ENCODE assay signal across 8 cellular contexts in the genomic region with DNA sequence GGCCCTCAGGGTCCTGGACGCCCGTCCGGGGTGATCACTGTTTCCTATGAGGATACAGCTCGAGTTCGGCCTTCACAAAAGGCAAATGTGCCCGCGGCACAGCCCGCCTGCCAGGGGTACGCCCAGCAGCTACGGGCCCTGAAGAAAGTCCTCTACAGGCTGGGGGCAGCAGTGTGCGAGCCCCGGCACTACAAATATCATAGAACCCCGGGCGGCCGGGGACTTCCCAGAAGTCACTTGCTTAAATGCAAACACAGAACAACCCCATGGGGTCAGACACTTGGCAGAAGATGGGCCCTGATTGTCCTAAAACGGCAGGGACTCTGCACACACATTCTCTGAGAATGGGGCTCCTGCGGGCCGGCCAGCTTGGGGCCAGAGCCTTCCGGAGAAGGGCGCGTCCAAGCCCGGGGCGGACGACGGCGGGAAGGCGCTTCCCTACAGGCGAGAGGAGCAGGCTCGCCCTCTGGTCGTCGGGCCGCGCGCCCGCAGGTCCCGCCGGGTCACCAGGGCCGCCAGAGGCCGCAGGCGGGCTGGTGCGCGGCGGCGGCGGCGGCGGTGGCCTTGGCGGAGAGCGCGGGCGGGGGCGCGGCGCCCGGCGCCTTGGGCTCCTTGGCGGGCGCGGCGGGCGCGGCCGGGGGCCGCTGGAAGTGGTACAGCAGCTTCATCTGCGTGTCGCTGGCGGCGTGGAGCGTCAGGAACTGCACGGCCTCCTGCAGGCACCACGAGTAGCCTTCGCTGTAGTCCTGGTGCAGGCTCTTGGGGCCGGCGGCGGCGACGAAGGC. TPM values are rescaled to one million over a fixed set of nuclear protein-coding genes. Genes with fewer than 3 reads are reported as not detected.
A peak's percentile ranks its signal among the peaks of the same experiment; 100 is the strongest.
DNase-seq lines count a peak whose midpoint lies in the region; ATAC-seq and TF ChIP-seq lines count a peak whose summit lies in the region.

No MANE protein-coding gene starts in this region.

- TF ChIP-seq POLR2A in suprapubic skin (IDR thresholded peaks at IDR 0.05), result no peak

- DNase-seq in activated CD8-positive, alpha-beta memory T cell treated with anti-CD3 and anti-CD28 coated beads for 24 hours, result peak; percentile 77
- DNase-seq in activated CD8-positive, alpha-beta memory T cell treated with anti-CD3 and anti-CD28 coated beads, Interleukin-2, amount 10 ng/mL, durations not matched to agents 7 days and 5 days, result no peak
- peak; percentile 46 for DNase-seq in activated naive CD4-positive, alpha-beta T cell treated with anti-CD3 and anti-CD28 coated beads for 36 hours
- DNase-seq in iPS-NIHi7 (ENCODE audit: extremely low spot score) (peak; percentile 71), suprapubic skin (ENCODE audit: low spot score in 2 of 2) (no peak), AG08396 (ENCODE audit: low spot score) (no peak)

- H3K4me3 ChIP-seq in suprapubic skin, result peak overlapping the region; percentile 48

- no peak overlapping the region for H3K4me3 Mint-ChIP-seq in activated CD8-positive, alpha-beta memory T cell treated with anti-CD3 and anti-CD28 coated beads, Interleukin-2, amount 10 ng/mL, durations not matched to agents 7 days and 5 days
- H3K4me3 Mint-ChIP-seq in activated naive CD4-positive, alpha-beta T cell treated with anti-CD3 and anti-CD28 coated beads for 36 hours, result peak overlapping the region; percentile 60

- H3K4me1 ChIP-seq in suprapubic skin, result peaks cover 93% of the 10 kb centered on the region

- peaks cover 22% of the 10 kb centered on the region for H3K4me1 Mint-ChIP-seq in activated CD8-positive, alpha-beta memory T cell treated with anti-CD3 and anti-CD28 coated beads, Interleukin-2, amount 10 ng/mL, durations not matched to agents 7 days and 5 days
- peaks cover 29% of the 10 kb centered on the region for H3K4me1 Mint-ChIP-seq in activated naive CD4-positive, alpha-beta T cell treated with anti-CD3 and anti-CD28 coated beads for 36 hours (ENCODE audit: low read depth)

- TF ChIP-seq EP300 in suprapubic skin (IDR thresholded peaks at IDR 0.05), result no peak

- peaks cover 17% of the 10 kb centered on the region for H3K27me3 Mint-ChIP-seq in activated CD8-positive, alpha-beta memory T cell treated with anti-CD3 and anti-CD28 coated beads, Interleukin-2, amount 10 ng/mL, durations not matched to agents 7 days and 5 days
- H3K27me3 Mint-ChIP-seq in activated naive CD4-positive, alpha-beta T cell treated with anti-CD3 and anti-CD28 coated beads for 36 hours (ENCODE audit: low read depth), result peaks cover 9% of the 10 kb centered on the region

- peak overlapping the region; percentile 57 for H3K27ac ChIP-seq in suprapubic skin

- no peak for TF ChIP-seq CTCF in suprapubic skin (IDR thresholded peaks at IDR 0.05)

- no peak for ATAC-seq in activated CD8-positive, alpha-beta memory T cell treated with anti-CD3 and anti-CD28 coated beads, Interleukin-2, amount 10 ng/mL, durations not matched to agents 7 days and 5 days
- no peak for ATAC-seq in HG02642 (IDR thresholded peaks at IDR 0.05; ENCODE audit: poor library complexity, unreplicated experiment)
- no peak for ATAC-seq in GM21717 (IDR thresholded peaks at IDR 0.05; ENCODE audit: unreplicated experiment)

- H3K36me3 Mint-ChIP-seq in activated CD8-positive, alpha-beta memory T cell treated with anti-CD3 and anti-CD28 coated beads, Interleukin-2, amount 10 ng/mL, durations not matched to agents 7 days and 5 days, result peaks cover 7% of the 10 kb centered on the region
- no peaks in the 10 kb centered on the region for H3K36me3 Mint-ChIP-seq in activated naive CD4-positive, alpha-beta T cell treated with anti-CD3 and anti-CD28 coated beads for 36 hours (ENCODE audit: low read depth)

- no peaks in the 10 kb centered on the region for H3K36me3 ChIP-seq in suprapubic skin

- intact Hi-C loops in activated naive CD4-positive, alpha-beta T cell treated with anti-CD3 and anti-CD28 coated beads for 36 hours (cut with micrococcal nuclease), result loop anchor here (5.0 kb wide), 1 partner anchor 332 kb away; no protein-coding TSS in a partner anchor

- H3K9me3 ChIP-seq in suprapubic skin, result no peaks in the 10 kb centered on the region

- no peak overlapping the region for H3K27ac Mint-ChIP-seq in activated CD8-positive, alpha-beta memory T cell treated with anti-CD3 and anti-CD28 coated beads, Interleukin-2, amount 10 ng/mL, durations not matched to agents 7 days and 5 days
- H3K27ac Mint-ChIP-seq in activated naive CD4-positive, alpha-beta T cell treated with anti-CD3 and anti-CD28 coated beads for 36 hours, result no peak overlapping the region

- no peaks in the 10 kb centered on the region for H3K9me3 Mint-ChIP-seq in activated CD8-positive, alpha-beta memory T cell treated with anti-CD3 and anti-CD28 coated beads, Interleukin-2, amount 10 ng/mL, durations not matched to agents 7 days and 5 days (ENCODE audit: low read depth)
- no peaks in the 10 kb centered on the region for H3K9me3 Mint-ChIP-seq in activated naive CD4-positive, alpha-beta T cell treated with anti-CD3 and anti-CD28 coated beads for 36 hours

- CTCF ChIA-PET in activated CD8-positive, alpha-beta memory T cell treated with anti-CD3 and anti-CD28 coated beads, Interleukin-2, amount 10 ng/mL, durations not matched to agents 7 days and 5 days (lab: Charles Lee), result interaction anchor here (0.7 to 1.3 kb wide), 3 partner anchors 17 to 114 kb away, joined by 3 to 4 read pairs (median 3); no protein-coding TSS in a partner anchor
- CTCF ChIA-PET in activated naive CD4-positive, alpha-beta T cell treated with anti-CD3 and anti-CD28 coated beads for 36 hours (lab: Charles Lee), result interaction anchor here (1.2 kb wide), 1 partner anchor 18 kb away, joined by 4 read pairs; no protein-coding TSS in a partner anchor

- H3K27me3 ChIP-seq in suprapubic skin, result peaks cover 31% of the 10 kb centered on the region

- WGBS in suprapubic skin, result 20% methylated on average over 1 of the region's 77 CpGs

RNA-seq across cellular contexts. Expression of a gene that starts 0.9 kb away (rescaled TPM):
- total RNA-seq in activated CD8-positive, alpha-beta memory T cell treated with anti-CD3 and anti-CD28 coated beads, Interleukin-2, amount 10 ng/mL, durations not matched to agents 7 days and 5 days, result not detected
- total RNA-seq in activated naive CD4-positive, alpha-beta T cell treated with anti-CD3 and anti-CD28 coated beads for 36 hours, result not detected
- total RNA-seq in suprapubic skin, result 10 to 100 TPM in 1 of 4 donors, 1 to 10 TPM in 3; 2.6 to 12.0 (median 5.9) TPM

RNA-seq across cellular contexts. Expression of a gene that starts 2.8 kb away (rescaled TPM):
- 10 to 100 TPM; 72.2 to 91.2 TPM for total RNA-seq in activated CD8-positive, alpha-beta memory T cell treated with anti-CD3 and anti-CD28 coated beads, Interleukin-2, amount 10 ng/mL, durations not matched to agents 7 days and 5 days
- 10 to 100 TPM; 46.6 to 51.4 TPM for total RNA-seq in activated naive CD4-positive, alpha-beta T cell treated with anti-CD3 and anti-CD28 coated beads for 36 hours
- 10 to 100 TPM; 17.7 to 36.0 (median 29.7) TPM for total RNA-seq in suprapubic skin

RNA-seq across cellular contexts. Expression of a gene that starts 27.0 kb away (rescaled TPM):
- 100 to 1,000 TPM; 106 to 111 TPM for total RNA-seq in activated CD8-positive, alpha-beta memory T cell treated with anti-CD3 and anti-CD28 coated beads, Interleukin-2, amount 10 ng/mL, durations not matched to agents 7 days and 5 days
- 100 to 1,000 TPM; 120 to 123 TPM for total RNA-seq in activated naive CD4-positive, alpha-beta T cell treated with anti-CD3 and anti-CD28 coated beads for 36 hours
- 100 to 1,000 TPM in 1 of 4 donors, 10 to 100 TPM in 3; 33.3 to 111 (median 60.9) TPM for total RNA-seq in suprapubic skin

RNA-seq across cellular contexts. Expression of a gene that starts 53.1 kb away (rescaled TPM):
- 10 to 100 TPM in 1 of 2 experiments, 1 to 10 TPM in 1; 6.5 to 13.5 TPM for total RNA-seq in activated CD8-positive, alpha-beta memory T cell treated with anti-CD3 and anti-CD28 coated beads, Interleukin-2, amount 10 ng/mL, durations not matched to agents 7 days and 5 days
- total RNA-seq in activated naive CD4-positive, alpha-beta T cell treated with anti-CD3 and anti-CD28 coated beads for 36 hours, result 1 to 10 TPM; 2.1 TPM
- total RNA-seq in suprapubic skin, result 100 to 1,000 TPM in 3 of 4 donors, 10 to 100 TPM in 1; 83.3 to 324 (median 130) TPM

RNA-seq across cellular contexts. Expression of a gene that starts 57.4 kb away (rescaled TPM):
- total RNA-seq in activated CD8-positive, alpha-beta memory T cell treated with anti-CD3 and anti-CD28 coated beads, Interleukin-2, amount 10 ng/mL, durations not matched to agents 7 days and 5 days, result 10 to 100 TPM; 22.4 to 26.2 TPM
- 10 to 100 TPM; 21.8 to 22.1 TPM for total RNA-seq in activated naive CD4-positive, alpha-beta T cell treated with anti-CD3 and anti-CD28 coated beads for 36 hours
- 10 to 100 TPM in 2 of 4 donors, 1 to 10 TPM in 2; 9.7 to 16.3 (median 10.7) TPM for total RNA-seq in suprapubic skin

Comparison
In these comparisons a context has a peak if more than half of its experiments do, and no peak if none do; other contexts are left out.
1. DNase-seq: peak in activated CD8-positive, alpha-beta memory T cell treated with anti-CD3 and anti-CD28 coated beads for 24 hours (single experiment), activated naive CD4-positive, alpha-beta T cell treated with anti-CD3 and anti-CD28 coated beads for 36 hours (single experiment) and iPS-NIHi7 (single experiment); none in activated CD8-positive, alpha-beta memory T cell treated with anti-CD3 and anti-CD28 coated beads, Interleukin-2, amount 10 ng/mL, durations not matched to agents 7 days and 5 days (single experiment), suprapubic skin (0 of 2) and AG08396 (single experiment).